In the genomic region with DNA sequence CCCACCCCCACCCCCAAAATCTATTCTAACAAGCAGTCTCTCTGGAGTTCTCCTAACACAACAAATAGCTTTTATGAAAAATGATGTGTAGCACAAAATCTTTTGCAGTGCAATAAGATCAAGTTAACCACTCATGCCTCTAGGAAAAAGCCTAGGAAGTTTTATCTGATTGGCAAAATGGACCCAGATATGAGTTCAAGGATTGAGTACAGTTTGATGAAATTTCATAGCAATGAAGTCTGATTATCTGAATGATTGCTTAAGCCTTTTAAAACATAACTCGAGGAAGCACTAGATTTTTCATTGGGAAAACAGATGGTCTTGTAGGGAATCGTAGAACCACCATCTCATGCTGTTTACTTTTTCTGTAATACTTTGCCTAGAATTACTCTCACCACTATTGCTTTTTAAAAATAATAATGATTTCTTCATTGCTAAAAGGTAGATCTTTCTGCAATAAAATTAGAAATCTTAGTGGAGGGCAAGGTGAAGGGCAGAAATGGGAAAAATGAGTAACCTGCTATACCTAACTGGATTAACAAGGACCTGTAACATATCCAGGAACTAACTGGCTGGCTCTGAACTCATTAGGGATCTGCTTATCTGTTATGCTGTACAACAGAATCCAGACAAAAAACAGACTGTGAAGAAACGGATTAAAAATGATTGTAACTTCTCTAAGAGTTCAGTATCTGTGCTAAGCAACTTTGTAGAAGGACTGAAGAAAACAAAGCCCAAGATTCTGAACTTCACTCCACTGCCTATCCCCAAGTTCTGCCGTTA, we compare ENCODE assay signal across 23 cellular contexts.
DNase-seq lines count a peak whose midpoint lies in the region; ATAC-seq and TF ChIP-seq lines count a peak whose summit lies in the region.
"Had no signal": no experiment of that assay in that cellular context is flagged by ENCODE, and none has a peak within 500 bp of the region (broad histone marks: within the 10 kb centered on the region; RNA-seq: fewer than 3 reads in every experiment).

No MANE protein-coding gene starts in this region.

- H3K4me3 ChIP-seq in muscle layer of colon (ENCODE audit: low read depth in 1 of 2, low read length in 2 of 2): no peak overlapping the region
- H3K4me3 ChIP-seq: dorsolateral prefrontal cortex, esophagus squamous epithelium, heart right ventricle, PC-9, prostate gland had no signal

- H3K36me3 ChIP-seq in muscle layer of colon (ENCODE audit: insufficient read depth, low read length): no peaks in the 10 kb centered on the region
- H3K36me3 ChIP-seq: brain microvascular endothelial cell, esophagus squamous epithelium, heart right ventricle, prostate gland had no signal

- peak overlapping the region; percentile 53 for H3K27ac ChIP-seq in muscle layer of colon (ENCODE audit: low read depth, low read length)
- H3K27ac ChIP-seq: brain microvascular endothelial cell, heart right ventricle, PC-9, prostate gland had no signal

- peak; percentile 24 for DNase-seq in NCI-H2171 treated with DMSO at 0.1 percent for 48 hours (lab: John Stamatoyannopoulos, UW)
- no peak for DNase-seq in NCI-H2171 (lab: John Stamatoyannopoulos, UW)
- no peak for DNase-seq in COLO668 (lab: John Stamatoyannopoulos, UW; ENCODE audit: unreplicated experiment)
- no peak for DNase-seq in NCI-H1092 treated with DMSO at 0.1 percent for 48 hours (lab: John Stamatoyannopoulos, UW)
- DNase-seq in NCI-H526 (lab: John Stamatoyannopoulos, UW): no peak
- no peak for DNase-seq in 8988T
- DNase-seq: activated CD8-positive, alpha-beta memory T cell treated with anti-CD3 and anti-CD28 coated beads, Interleukin-2, amount 50 U/mL, for 48 hours; activated CD8-positive, alpha-beta T cell treated with anti-CD3 and anti-CD28 coated beads for 36 hours; activated naive CD4-positive, alpha-beta T cell treated with anti-CD3 and anti-CD28 coated beads for 36 hours; AML-193; amniotic stem cell; CD4-positive, alpha-beta memory T cell; esophagus squamous epithelium; naive thymus-derived CD4-positive, alpha-beta T cell; NCI-H1092; stimulated activated CD4-positive, alpha-beta T cell treated with anti-CD3 and anti-CD28 coated beads, Interleukin-4, amount 100 ng/mL, for 1 hour had no signal

- H3K9me3 ChIP-seq in muscle layer of colon (ENCODE audit: low read length): no peaks in the 10 kb centered on the region
- H3K9me3 ChIP-seq: esophagus squamous epithelium, heart right ventricle, prostate gland had no signal

- peak; percentile 18; the same call in 1 of the 3 replicates for ATAC-seq in SK-N-SH treated with all-trans-retinoic acid at 6 μM for 48 hours
- ATAC-seq: activated CD8-positive, alpha-beta T cell treated with anti-CD3 and anti-CD28 coated beads for 36 hours; naive thymus-derived CD4-positive, alpha-beta T cell had no signal

- H3K4me1 ChIP-seq in muscle layer of colon (ENCODE audit: insufficient read depth, low read length): peaks cover 40% of the 10 kb centered on the region
- H3K4me1 ChIP-seq: prostate gland had no signal

- no peaks in the 10 kb centered on the region for H3K27me3 ChIP-seq in muscle layer of colon (ENCODE audit: control insufficient read depth in 1 of 2, insufficient read depth in 2 of 2, low read length in 2 of 2)
- H3K27me3 ChIP-seq: brain microvascular endothelial cell, esophagus squamous epithelium had no signal

- peak overlapping the region; percentile 28 for H3K9ac ChIP-seq in muscle layer of colon (ENCODE audit: low read length)

TF ChIP-seq in SK-N-SH treated with all-trans-retinoic acid at 6 μM for 48 hours, 23 proteins besides CTCF, POLR2A, EP300 and RAD21:
- TF ChIP-seq ISL1 (CRISPR knock-in tag; IDR thresholded peaks at IDR 0.05) (peak; percentile 65), RARB (CRISPR knock-in tag; IDR thresholded peaks at IDR 0.05) (no peak), TCF4 (CRISPR knock-in tag; IDR thresholded peaks at IDR 0.05; ENCODE audit: borderline replicate concordance) (peak; percentile 77; the same call in 1 of the 2 replicates)
